Comparison of ENCODE assay signal across 8 cellular contexts in genomic region chr11:123561046-123561781, GRCh38.
A peak's percentile ranks its signal among the peaks of the same experiment; 100 is the strongest.
DNase-seq lines count a peak whose midpoint lies in the region; ATAC-seq and TF ChIP-seq lines count a peak whose summit lies in the region.

No MANE protein-coding gene starts in this region.

- peaks cover 8% of the 10 kb centered on the region for H3K4me1 ChIP-seq in CD8-positive, alpha-beta T cell (ENCODE audit: insufficient read depth, low read length)

- H3K4me3 ChIP-seq in CD8-positive, alpha-beta T cell (ENCODE audit: low read depth, low read length), result peak overlapping the region; percentile 41

- H3K4me1 Mint-ChIP-seq in CD8-positive, alpha-beta T cell (ENCODE audit: low read depth), result peaks cover 10% of the 10 kb centered on the region
- H3K4me1 Mint-ChIP-seq in mesothelial cell of epicardium, result peaks cover 22% of the 10 kb centered on the region

- CTCF ChIA-PET in CD8-positive, alpha-beta T cell (lab: Charles Lee), result interaction anchor here (1.4 to 2.0 kb wide), 2 partner anchors 9 to 19 kb away, joined by 3 to 7 read pairs; no protein-coding TSS in a partner anchor

- no peak for DNase-seq in CD8-positive, alpha-beta T cell
- peak; percentile 79 for DNase-seq in NCI-H1092 (lab: John Stamatoyannopoulos, UW)
- DNase-seq in cerebellar nuclear complex (lab: John Stamatoyannopoulos, UW), result peak; percentile 81 to 92
- DNase-seq in mesothelial cell of epicardium (ENCODE audit: low spot score in 2 of 2, unreplicated experiment in 2 of 2), result peak in 1 of 2 experiments; percentile 42
- DNase-seq in NOMO-1 treated with dmso at 0.1 percent for 144 hours (lab: John Stamatoyannopoulos, UW; ENCODE audit: unreplicated experiment), result no peak

- H3K27me3 ChIP-seq in CD8-positive, alpha-beta T cell (ENCODE audit: insufficient read depth, low read length), result no peaks in the 10 kb centered on the region

- no peaks in the 10 kb centered on the region for H3K36me3 Mint-ChIP-seq in CD8-positive, alpha-beta T cell
- no peaks in the 10 kb centered on the region for H3K36me3 Mint-ChIP-seq in mesothelial cell of epicardium

- H3K27ac ChIP-seq in CD8-positive, alpha-beta T cell (ENCODE audit: low read depth, low read length), result no peak overlapping the region

- H3K36me3 ChIP-seq in CD8-positive, alpha-beta T cell (ENCODE audit: insufficient read depth, low read length), result no peaks in the 10 kb centered on the region

- no peak for ATAC-seq in CD8-positive, alpha-beta T cell
- no peak for ATAC-seq in HG03521 (IDR thresholded peaks at IDR 0.05; ENCODE audit: unreplicated experiment)
- no peak for ATAC-seq in HG03354 (IDR thresholded peaks at IDR 0.05; ENCODE audit: poor library complexity, severe bottlenecking, unreplicated experiment)
- ATAC-seq in HG02588 (IDR thresholded peaks at IDR 0.05; ENCODE audit: unreplicated experiment), result no peak

- H3K9me3 ChIP-seq in CD8-positive, alpha-beta T cell (ENCODE audit: low read length), result no peaks in the 10 kb centered on the region

- POLR2A ChIA-PET in CD8-positive, alpha-beta T cell (lab: Charles Lee), result no interaction called here

- H3K9me3 Mint-ChIP-seq in CD8-positive, alpha-beta T cell, result no peaks in the 10 kb centered on the region
- no peaks in the 10 kb centered on the region for H3K9me3 Mint-ChIP-seq in mesothelial cell of epicardium

- no peak overlapping the region for H3K4me3 Mint-ChIP-seq in CD8-positive, alpha-beta T cell
- peak overlapping the region; percentile 61 for H3K4me3 Mint-ChIP-seq in mesothelial cell of epicardium

- intact Hi-C loops in CD8-positive, alpha-beta T cell (cut with DNase I, micrococcal nuclease), result no loop called here

- peaks cover 7% of the 10 kb centered on the region for H3K27me3 Mint-ChIP-seq in CD8-positive, alpha-beta T cell (ENCODE audit: low read depth)
- H3K27me3 Mint-ChIP-seq in mesothelial cell of epicardium (ENCODE audit: low read depth), result no peaks in the 10 kb centered on the region

- no peak for TF ChIP-seq CTCF in CD8-positive, alpha-beta T cell (IDR thresholded peaks at IDR 0.05)
- TF ChIP-seq CTCF in mesothelial cell of epicardium (IDR thresholded peaks at IDR 0.05; ENCODE audit: unreplicated experiment), result no peak

- H3K27ac Mint-ChIP-seq in CD8-positive, alpha-beta T cell, result peak overlapping the region; percentile 80
- peak overlapping the region; percentile 76 for H3K27ac Mint-ChIP-seq in mesothelial cell of epicardium

Comparison
In these comparisons a context has a peak if more than half of its experiments do, and no peak if none do; other contexts are left out.
1. DNase-seq: peak in NCI-H1092 (single experiment) and cerebellar nuclear complex (2 of 2); none in CD8-positive, alpha-beta T cell (0 of 7) and NOMO-1 treated with dmso at 0.1 percent for 144 hours (single experiment).